In genomic region chr16:85736924-85737323, GRCh38 we compare ENCODE assay signal across 20 cellular contexts. TPM values are rescaled to one million over a fixed set of nuclear protein-coding genes. Genes with fewer than 3 reads are reported as not detected.
"Had no signal": no experiment of that assay in that cellular context is flagged by ENCODE, and none has a peak within 500 bp of the region (broad histone marks: within the 10 kb centered on the region; RNA-seq: fewer than 3 reads in every experiment).

No MANE protein-coding gene starts in this region.

- H3K4me1 ChIP-seq: colonic mucosa, gastrocnemius medialis, lower lobe of right lung, parathyroid adenoma, right atrium auricular region, thyroid gland had no signal

- DNase-seq: colonic mucosa; effector CD8-positive, alpha-beta T cell; endodermal cell; foreskin fibroblast; gastrocnemius medialis; head of caudate nucleus; left ventricle myocardium superior; lower lobe of right lung; stimulated activated CD4-positive, alpha-beta T cell treated with anti-CD3 and anti-CD28 coated beads, Interleukin-2, amount 100 ng/mL, for 24 hours; stimulated activated CD4-positive, alpha-beta T cell treated with anti-CD3 and anti-CD28 coated beads, Interleukin-4, amount 100 ng/mL, for 24 hours; stimulated activated naive CD4-positive, alpha-beta T cell treated with Interleukin-2 at 50 U/mL for 16 hours; stomach; thyroid gland; trophoblast cell had no signal

- H3K27me3 ChIP-seq: colonic mucosa, gastrocnemius medialis, right atrium auricular region, stomach, thyroid gland had no signal

- H3K36me3 ChIP-seq: colonic mucosa, gastrocnemius medialis, lower lobe of right lung, right atrium auricular region, stomach, thyroid gland had no signal

- ATAC-seq: esophagus mucosa; gastrocnemius medialis; left ventricle myocardium superior; lower lobe of right lung; natural killer cell treated with Interleukin-12 subunit alpha and Interleukin-12 subunit beta and Interleukin-15 and Interleukin-18, amount 100 ng/mL, for 72 hours; sciatic nerve; stimulated activated effector memory CD8-positive, alpha-beta T cell treated with anti-CD3 and anti-CD28 coated beads, Interleukin-12 subunit alpha, Interleukin-12 subunit beta, amount 100 ng/mL, for 72 hours had no signal

- H3K9ac ChIP-seq: parathyroid adenoma had no signal

- H3K4me3 ChIP-seq: colonic mucosa, gastrocnemius medialis, lower lobe of right lung, right atrium auricular region, stomach, thyroid gland had no signal

- H3K9me3 ChIP-seq: colonic mucosa, gastrocnemius medialis, lower lobe of right lung, right atrium auricular region, stomach, thyroid gland had no signal

- H3K27ac ChIP-seq: colonic mucosa, gastrocnemius medialis, lower lobe of right lung, parathyroid adenoma, right atrium auricular region, stomach, thyroid gland had no signal

RNA-seq across cellular contexts. Expression of gene C16orf74, which starts 14.0 kb away (rescaled TPM):
- total RNA-seq: natural killer cell treated with Interleukin-12 subunit alpha and Interleukin-12 subunit beta and Interleukin-15 and Interleukin-18, amount 100 ng/mL, for 72 hours had no signal
